ENCODE assay signal across 12 cellular contexts in the genomic region with DNA sequence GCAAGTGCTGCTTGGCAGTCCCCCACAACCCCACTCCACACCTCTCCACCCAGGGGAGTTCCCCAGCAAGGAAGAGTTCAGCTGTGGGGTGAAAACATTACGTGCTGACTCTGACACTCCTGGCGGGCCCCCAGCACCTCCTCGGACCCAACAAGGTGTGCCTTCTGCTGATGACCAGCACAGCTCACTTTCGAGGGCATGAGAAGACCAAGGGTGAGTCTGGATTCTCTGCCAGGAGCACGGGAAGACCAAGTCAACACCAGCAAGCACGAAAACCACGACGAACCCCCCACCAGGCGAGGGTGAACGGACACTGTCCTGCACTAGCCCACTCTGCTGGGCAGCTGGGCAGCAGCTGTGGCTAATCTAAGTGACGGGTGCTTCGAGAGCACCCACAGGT. TPM values are rescaled to one million over a fixed set of nuclear protein-coding genes. Genes with fewer than 3 reads are reported as not detected.
DNase-seq lines count a peak whose midpoint lies in the region; ATAC-seq, FAIRE-seq and TF ChIP-seq lines count a peak whose summit lies in the region.
"Had no signal": no experiment of that assay in that cellular context is flagged by ENCODE, and none has a peak within 500 bp of the region (broad histone marks: within the 10 kb centered on the region; RNA-seq: fewer than 3 reads in every experiment).

No MANE protein-coding gene starts in this region.

- no peaks in the 10 kb centered on the region for H3K27me3 ChIP-seq in Caco-2 (replicated peaks; ENCODE audit: control insufficient read depth, insufficient read depth, low read length)
- no peaks in the 10 kb centered on the region for H3K27me3 ChIP-seq in Karpas-422 (ENCODE audit: low read length)
- H3K27me3 ChIP-seq in K562 (ENCODE audit: control insufficient read depth in 2 of 2, insufficient read depth in 2 of 2, low read length in 2 of 2), result no peaks in the 10 kb centered on the region
- H3K27me3 ChIP-seq in MM.1S (replicated peaks; ENCODE audit: insufficient read depth, low read length), result no peaks in the 10 kb centered on the region

- intact Hi-C loops in Caco-2 (cut with micrococcal nuclease; ENCODE audit: unreplicated experiment), result no loop called here
- intact Hi-C loops in K562 (cut with micrococcal nuclease), result loop anchor here (5.0 kb wide), 1 partner anchor 150 kb away; no protein-coding TSS in a partner anchor

- H4K20me1 ChIP-seq in Karpas-422 (ENCODE audit: insufficient read depth, low read depth, low read length) (no peaks in the 10 kb centered on the region), K562 (replicated peaks; ENCODE audit: control insufficient read depth, insufficient read depth, low read length) (0 out of 2 replicates have a peak, but pooled peaks cover 3% of the 10 kb centered on the region), MM.1S (ENCODE audit: insufficient read depth, low read length) (no peaks in the 10 kb centered on the region)

- peak overlapping the region; percentile 75 for H3K4me3 ChIP-seq in Caco-2 (ENCODE audit: low read depth, low read length)
- peak overlapping the region; percentile 96; the same call in 1 of the 2 replicates for H3K4me3 ChIP-seq in Karpas-422 (ENCODE audit: low read length)
- H3K4me3 ChIP-seq in K562, result no peak overlapping the region
- no peak overlapping the region for H3K4me3 ChIP-seq in MM.1S (ENCODE audit: low read length)

- H3K27ac ChIP-seq in Karpas-422 (ENCODE audit: low read length), result no peak overlapping the region
- no peak overlapping the region for H3K27ac ChIP-seq in K562 (ENCODE audit: extremely low read depth, low read depth, low read length)
- H3K27ac ChIP-seq in MM.1S (ENCODE audit: low read length), result no peak overlapping the region

- no peak overlapping the region for H3K27ac Mint-ChIP-seq in Caco-2 (ENCODE audit: unreplicated experiment)
- peak overlapping the region in 1 of 2 donors; percentile 19 for H3K27ac Mint-ChIP-seq in natural killer cell treated with Interleukin-12 subunit alpha and Interleukin-12 subunit beta and Interleukin-15 and Interleukin-18, amount 100 ng/mL, for 72 hours

- no peaks in the 10 kb centered on the region for H3K36me3 ChIP-seq in Caco-2 (ENCODE audit: control insufficient read depth, insufficient read depth, low read length)
- H3K36me3 ChIP-seq in Karpas-422 (ENCODE audit: insufficient read depth, low read length), result no peaks in the 10 kb centered on the region
- peaks cover 18% of the 10 kb centered on the region; the same call in 2 of the 3 replicates for H3K36me3 ChIP-seq in K562 (ENCODE audit: control insufficient read depth, insufficient read depth, low read length)
- H3K36me3 ChIP-seq in MM.1S (replicated peaks; ENCODE audit: insufficient read depth, low read length), result no peaks in the 10 kb centered on the region

- H3K4me2 ChIP-seq in Karpas-422 (ENCODE audit: low read depth, low read length, poor library complexity, severe bottlenecking), result peak overlapping the region; percentile 99
- H3K4me2 ChIP-seq in K562 (ENCODE audit: insufficient read depth, low read length), result peak overlapping the region; percentile 84
- no peak overlapping the region for H3K4me2 ChIP-seq in MM.1S (ENCODE audit: low read depth, low read length)

- TF ChIP-seq POLR2A in K562 (conservative IDR thresholded peaks at IDR 0.05), result no peak

- no peak for FAIRE-seq in K562 (lab: Jason Lieb, UNC)

- H3K9ac ChIP-seq in Karpas-422 (ENCODE audit: low read length), result peak overlapping the region; percentile 71; the same call in 1 of the 2 replicates
- peak overlapping the region; percentile 83 to 87; a peak in 3 of 4 replicates for H3K9ac ChIP-seq in K562 (ENCODE audit: insufficient read depth in 1 of 2, low read depth in 2 of 2, low read length in 2 of 2)
- H3K9ac ChIP-seq in MM.1S (ENCODE audit: low read length), result no peak overlapping the region

- H3K4me1 ChIP-seq in Caco-2 (peaks cover 10% of the 10 kb centered on the region; the same call in 1 of the 2 replicates), Karpas-422 (ENCODE audit: low read length) (peaks cover 18% of the 10 kb centered on the region), K562 (replicated peaks in 1 of 2; ENCODE audit: control insufficient read depth in 2 of 2, insufficient read depth in 2 of 2, low read length in 2 of 2) (peaks cover 6 to 32% of the 10 kb centered on the region in 2 experiments; a peak in 4 of 5 replicates), MM.1S (ENCODE audit: low read length) (peaks cover 7% of the 10 kb centered on the region; the same call in 1 of the 2 replicates)

- no peak for TF ChIP-seq CTCF in Caco-2 (IDR thresholded peaks at IDR 0.05; ENCODE audit: insufficient read depth in 1 of 2, low read depth in 1 of 2, low read length in 1 of 2, severe bottlenecking in 1 of 2, unreplicated experiment in 1 of 2)
- TF ChIP-seq CTCF in K562 (IDR thresholded peaks at IDR 0.05 in 2 of 3, conservative IDR thresholded peaks at IDR 0.05 in 1 of 3; ENCODE audit: insufficient read depth in 2 of 3, low read depth in 1 of 3, low read length in 3 of 3), result no peak
- no peak for TF ChIP-seq CTCF in MM.1S (IDR thresholded peaks at IDR 0.05; ENCODE audit: low read length)

- no peak for TF ChIP-seq RAD21 in K562 (CRISPR knock-in tag; conservative IDR thresholded peaks at IDR 0.05 in 1 of 2, IDR thresholded peaks at IDR 0.05 in 1 of 2)

- H3K9me3 ChIP-seq in Caco-2 (no peaks in the 10 kb centered on the region), Karpas-422 (ENCODE audit: low read length) (no peaks in the 10 kb centered on the region), K562 (replicated peaks; ENCODE audit: control insufficient read depth, insufficient read depth, low read depth, low read length) (no peaks in the 10 kb centered on the region), MM.1S (replicated peaks; ENCODE audit: insufficient read depth, low read length) (no peaks in the 10 kb centered on the region)

- H3K9me1 ChIP-seq in K562 (ENCODE audit: control insufficient read depth, insufficient read depth, low read length), result no peaks in the 10 kb centered on the region

- no peaks in the 10 kb centered on the region for H3K27me3 Mint-ChIP-seq in Caco-2 (ENCODE audit: insufficient read depth, unreplicated experiment)
- H3K27me3 Mint-ChIP-seq in natural killer cell treated with Interleukin-12 subunit alpha and Interleukin-12 subunit beta and Interleukin-15 and Interleukin-18, amount 100 ng/mL, for 72 hours, result no peaks in the 10 kb centered on the region

- no peak for TF ChIP-seq EP300 in K562 (IDR thresholded peaks at IDR 0.05; ENCODE audit: low read length)

- peaks cover 30% of the 10 kb centered on the region for H3K36me3 Mint-ChIP-seq in Caco-2 (ENCODE audit: insufficient read depth, unreplicated experiment)
- no peaks in the 10 kb centered on the region for H3K36me3 Mint-ChIP-seq in natural killer cell treated with Interleukin-12 subunit alpha and Interleukin-12 subunit beta and Interleukin-15 and Interleukin-18, amount 100 ng/mL, for 72 hours

- 62% methylated on average over 7 of the region's 12 CpGs for WGBS in K562 (ENCODE audit: insufficient coverage, low coverage, missing lambda C conversion rate)

- no TSS peak for BruUV-seq in Caco-2 (replicated peaks; lab: Mats Ljungman, UMichigan)
- BruUV-seq in K562 (replicated peaks; lab: Mats Ljungman, UMichigan), result TSS peak; percentile 47

- in situ Hi-C loops in K562 (cut with MboI), result loop anchor here (10.0 kb wide), 1 partner anchor 92 kb away; the partner anchor contains the start of gene BRD1

- H2AFZ ChIP-seq in Karpas-422 (ENCODE audit: low read length) (no peak overlapping the region), K562 (ENCODE audit: low read depth, low read length) (no peak overlapping the region), MM.1S (ENCODE audit: low read length) (no peak overlapping the region)

- H3K4me1 Mint-ChIP-seq in Caco-2 (ENCODE audit: low read depth, unreplicated experiment), result no peaks in the 10 kb centered on the region
- peaks cover 10 to 11% of the 10 kb centered on the region in 2 donors for H3K4me1 Mint-ChIP-seq in natural killer cell treated with Interleukin-12 subunit alpha and Interleukin-12 subunit beta and Interleukin-15 and Interleukin-18, amount 100 ng/mL, for 72 hours (ENCODE audit: low read depth in 2 of 2)

- H3K79me2 ChIP-seq in Karpas-422 (ENCODE audit: low read length), result peaks cover 14% of the 10 kb centered on the region
- peaks cover 14% of the 10 kb centered on the region for H3K79me2 ChIP-seq in K562 (ENCODE audit: control insufficient read depth, insufficient read depth, low read length)
- peaks cover 19% of the 10 kb centered on the region for H3K79me2 ChIP-seq in MM.1S (ENCODE audit: low read length)

- H3F3A ChIP-seq in MM.1S (ENCODE audit: insufficient read depth, low read length), result no peaks in the 10 kb centered on the region

- POLR2A ChIA-PET in Caco-2 (lab: Charles Lee) (no interaction called here), K562 (lab: Yijun Ruan, JAX) (interaction anchor here (1.1 kb wide), 1 partner anchor 740 kb away, joined by 3 read pairs; no protein-coding TSS in a partner anchor)

- DNase-seq in Caco-2, result no peak
- no peak for DNase-seq in Karpas-422
- no peak for DNase-seq in K562 (ENCODE audit: extremely low read depth in 1 of 4, low spot score in 3 of 4)
- no peak for DNase-seq in natural killer cell treated with Interleukin-12 subunit alpha and Interleukin-12 subunit beta and Interleukin-15 and Interleukin-18, amount 100 ng/mL, for 72 hours (ENCODE audit: low spot score)
- DNase-seq in NCI-H1930 (lab: John Stamatoyannopoulos, UW), result no peak
- no peak for DNase-seq in MM.1S
- no peak for DNase-seq in NCI-H1436 (lab: John Stamatoyannopoulos, UW)
- DNase-seq: activated CD4-positive, alpha-beta T cell treated with anti-CD3 and anti-CD28 coated beads for 4 hours; kidney glomerular epithelial cell; NCI-H1436 treated with DMSO at 0.1 percent for 48 hours; retina had no signal

- ATAC-seq in K562, result no peak
- no peak for ATAC-seq in natural killer cell treated with Interleukin-12 subunit alpha and Interleukin-12 subunit beta and Interleukin-15 and Interleukin-18, amount 100 ng/mL, for 72 hours
- ATAC-seq in activated CD4-positive, CD25-positive, alpha-beta regulatory T cell treated with anti-CD3 and anti-CD28 coated beads, Interleukin-2, amount 50 U/mL, for 24 hours, result no peak

- CTCF ChIA-PET in Caco-2 (lab: Charles Lee) (no interaction called here), K562 (lab: Yijun Ruan, JAX; ENCODE audit: low intra/inter-chr PET ratio) (no interaction called here)

- H3K4me3 Mint-ChIP-seq in Caco-2 (ENCODE audit: unreplicated experiment), result peak overlapping the region; percentile 71
- peak overlapping the region; percentile 79 for H3K4me3 Mint-ChIP-seq in natural killer cell treated with Interleukin-12 subunit alpha and Interleukin-12 subunit beta and Interleukin-15 and Interleukin-18, amount 100 ng/mL, for 72 hours

- no peaks in the 10 kb centered on the region for H3K9me3 Mint-ChIP-seq in Caco-2 (ENCODE audit: unreplicated experiment)
- H3K9me3 Mint-ChIP-seq in natural killer cell treated with Interleukin-12 subunit alpha and Interleukin-12 subunit beta and Interleukin-15 and Interleukin-18, amount 100 ng/mL, for 72 hours, result no peaks in the 10 kb centered on the region

- no peaks in the 10 kb centered on the region for H3K9me2 ChIP-seq in Karpas-422 (replicated peaks; ENCODE audit: insufficient read depth, low read length)
- no peaks in the 10 kb centered on the region for H3K9me2 ChIP-seq in MM.1S (replicated peaks; ENCODE audit: insufficient read depth, low read length)

RNA-seq across cellular contexts. Expression of gene ALG12, which starts 1.4 kb away (rescaled TPM):
- total RNA-seq in Caco-2 (2022), result 31.6 and 35.7 TPM in 2 replicates
- 4.7 and 4.8 TPM in 2 replicates for total RNA-seq in Karpas-422 (2014; rRNA removed; shearing (Covaris generic); ENCODE audit: low replicate concordance)
- 6.2 and 18.5 TPM in 2 replicates for total RNA-seq in K562 (2011; cell fraction: chromatin; rRNA removed; ENCODE audit: low replicate concordance)
- 20.3 and 21.8 TPM in 2 replicates for total RNA-seq in K562 (2011; cell fraction: nucleolus; rRNA removed)
- total RNA-seq in K562 (2011; cell fraction: nucleoplasm; rRNA removed), result 13.6 and 15.7 TPM in 2 replicates
- 3.4 and 5.8 TPM in 2 replicates for total RNA-seq in K562 (2014; rRNA removed)
- 0.83 and 2.0 TPM in 2 replicates for total RNA-seq in K562 (2014; rRNA removed; fragmentation: Illumina TruSeq; extraction: Trizol)
- total RNA-seq in K562 (2015; rRNA removed; fragmentation: Illumina TruSeq; extraction: Trizol), result 3.7 and 3.8 TPM in 2 replicates
- 8.5 and 11.0 TPM in 2 replicates for total RNA-seq in K562 (2021)
- 2.6 and 3.9 TPM in 2 replicates for polyA plus RNA-seq in K562 (2011; rRNA removed)
- polyA plus RNA-seq in K562 (2011; cell fraction: cytosol; rRNA removed), result 2.9 and 4.5 TPM in 2 replicates
- 14.0 and 20.4 TPM in 2 replicates for polyA plus RNA-seq in K562 (2011; cell fraction: nucleus; rRNA removed)
- 8.3 and 9.5 TPM in 2 replicates for polyA plus RNA-seq in K562 (2012)
- polyA plus RNA-seq in K562 (2014; fragmentation: Illumina TruSeq; extraction: Trizol), result 4.0 and 7.3 TPM in 2 replicates
- under 1 TPM; 0.20 to 0.62 TPM for polyA plus RNA-seq in K562 (2014; fragmentation: Nextera tagmentation; extraction: Ambion mirVana)
- 4.9 and 5.8 TPM in 2 replicates for polyA plus RNA-seq in K562 (2014; rRNA removed)
- 2.2 and 3.7 TPM in 2 replicates for polyA minus RNA-seq in K562 (2011; rRNA and poly(A)+ RNA removed)
- polyA minus RNA-seq in K562 (2011; cell fraction: cytosol; rRNA and poly(A)+ RNA removed), result 3.6 and 3.7 TPM in 2 replicates
- 1.4 and 2.8 TPM in 2 replicates for polyA minus RNA-seq in K562 (2011; cell fraction: nucleus; rRNA and poly(A)+ RNA removed)
- total RNA-seq in natural killer cell treated with Interleukin-12 subunit alpha and Interleukin-12 subunit beta and Interleukin-15 and Interleukin-18, amount 100 ng/mL, for 72 hours, result 10 to 100 TPM; 19.3 to 22.9 TPM

RNA-seq across cellular contexts. Expression of gene CRELD2, which starts 1.6 kb away (rescaled TPM):
- 38.1 and 43.3 TPM in 2 replicates for total RNA-seq in Caco-2 (2022)
- total RNA-seq in Karpas-422 (2014; rRNA removed; shearing (Covaris generic); ENCODE audit: low replicate concordance), result 12.7 and 34.2 TPM in 2 replicates
- total RNA-seq in K562 (2011; cell fraction: chromatin; rRNA removed; ENCODE audit: low replicate concordance), result 25.0 and 46.1 TPM in 2 replicates
- total RNA-seq in K562 (2011; cell fraction: nucleolus; rRNA removed), result 45.8 and 49.4 TPM in 2 replicates
- total RNA-seq in K562 (2011; cell fraction: nucleoplasm; rRNA removed), result 32.0 and 37.3 TPM in 2 replicates
- 25.3 and 33.2 TPM in 2 replicates for total RNA-seq in K562 (2014; rRNA removed)
- 4.9 and 6.3 TPM in 2 replicates for total RNA-seq in K562 (2014; rRNA removed; fragmentation: Illumina TruSeq; extraction: Trizol)
- 10.1 and 10.7 TPM in 2 replicates for total RNA-seq in K562 (2015; rRNA removed; fragmentation: Illumina TruSeq; extraction: Trizol)
- 19.5 and 19.8 TPM in 2 replicates for total RNA-seq in K562 (2021)
- 8.8 and 12.4 TPM in 2 replicates for polyA plus RNA-seq in K562 (2011; rRNA removed)
- polyA plus RNA-seq in K562 (2011; cell fraction: cytosol; rRNA removed), result 12.4 and 16.3 TPM in 2 replicates
- 34.7 and 37.7 TPM in 2 replicates for polyA plus RNA-seq in K562 (2011; cell fraction: nucleus; rRNA removed)
- 18.1 and 28.6 TPM in 2 replicates for polyA plus RNA-seq in K562 (2012)
- polyA plus RNA-seq in K562 (2014; fragmentation: Illumina TruSeq; extraction: Trizol), result 6.3 and 9.3 TPM in 2 replicates
- 1 to 10 TPM in 1 of 2 experiments, under 1 TPM in 1; 0.96 to 1.5 TPM for polyA plus RNA-seq in K562 (2014; fragmentation: Nextera tagmentation; extraction: Ambion mirVana)
- 19.9 and 22.4 TPM in 2 replicates for polyA plus RNA-seq in K562 (2014; rRNA removed)
- polyA minus RNA-seq in K562 (2011; rRNA and poly(A)+ RNA removed), result 2.1 and 2.4 TPM in 2 replicates
- 5.1 and 6.0 TPM in 2 replicates for polyA minus RNA-seq in K562 (2011; cell fraction: cytosol; rRNA and poly(A)+ RNA removed)
- polyA minus RNA-seq in K562 (2011; cell fraction: nucleus; rRNA and poly(A)+ RNA removed), result 5.1 and 5.8 TPM in 2 replicates
- 10 to 100 TPM; 59.5 to 75.7 TPM for total RNA-seq in natural killer cell treated with Interleukin-12 subunit alpha and Interleukin-12 subunit beta and Interleukin-15 and Interleukin-18, amount 100 ng/mL, for 72 hours

RNA-seq across cellular contexts. Expression of gene PIM3, which starts 43.7 kb away (rescaled TPM):
- total RNA-seq in Caco-2 (2022) (39.6 and 41.1 TPM in 2 replicates), K562 (2014; rRNA removed) (37.0 and 41.1 TPM in 2 replicates), K562 (2014; rRNA removed; fragmentation: Illumina TruSeq; extraction: Trizol) (4.2 and 4.3 TPM in 2 replicates), K562 (2015; rRNA removed; fragmentation: Illumina TruSeq; extraction: Trizol) (11.9 and 13.8 TPM in 2 replicates), K562 (2021) (40.5 and 41.3 TPM in 2 replicates)
- 15.4 and 41.1 TPM in 2 replicates for total RNA-seq in Karpas-422 (2014; rRNA removed; shearing (Covaris generic); ENCODE audit: low replicate concordance)
- total RNA-seq in K562 (2011; cell fraction: chromatin; rRNA removed; ENCODE audit: low replicate concordance), result 8.4 and 19.1 TPM in 2 replicates
- 31.2 and 35.0 TPM in 2 replicates for total RNA-seq in K562 (2011; cell fraction: nucleolus; rRNA removed)
- total RNA-seq in K562 (2011; cell fraction: nucleoplasm; rRNA removed), result 9.8 and 13.2 TPM in 2 replicates
- polyA plus RNA-seq in K562 (2011; rRNA removed) (5.3 and 8.0 TPM in 2 replicates), K562 (2014; fragmentation: Illumina TruSeq; extraction: Trizol) (4.4 and 11.4 TPM in 2 replicates), K562 (2014; fragmentation: Nextera tagmentation; extraction: Ambion mirVana) (under 1 TPM; 0.24 to 0.57 TPM), K562 (2014; rRNA removed) (34.1 and 35.4 TPM in 2 replicates)
- polyA plus RNA-seq in K562 (2011; cell fraction: cytosol; rRNA removed), result 13.4 and 28.9 TPM in 2 replicates
- polyA plus RNA-seq in K562 (2011; cell fraction: nucleus; rRNA removed), result 36.6 and 49.9 TPM in 2 replicates
- polyA plus RNA-seq in K562 (2012), result 18.0 and 35.9 TPM in 2 replicates
- polyA minus RNA-seq in K562 (2011; rRNA and poly(A)+ RNA removed), result 0.99 and 1.4 TPM in 2 replicates
- 7.1 and 7.7 TPM in 2 replicates for polyA minus RNA-seq in K562 (2011; cell fraction: cytosol; rRNA and poly(A)+ RNA removed)
- polyA minus RNA-seq in K562 (2011; cell fraction: nucleus; rRNA and poly(A)+ RNA removed), result 10.2 and 10.6 TPM in 2 replicates
- 100 to 1,000 TPM in 1 of 2 donors, 10 to 100 TPM in 1; 78.5 to 115 TPM for total RNA-seq in natural killer cell treated with Interleukin-12 subunit alpha and Interleukin-12 subunit beta and Interleukin-15 and Interleukin-18, amount 100 ng/mL, for 72 hours

Comparison
In these comparisons a context has a peak if more than half of its experiments do, and no peak if none do; other contexts are left out.
1. H3K4me3 ChIP-seq: peak in Caco-2 (single experiment) and Karpas-422 (single experiment); none in K562 (single experiment) and MM.1S (single experiment).